ENCODE assay signal across 16 cellular contexts in genomic region chr4:102799816-102800215, GRCh38. TPM values are rescaled to one million over a fixed set of nuclear protein-coding genes. Genes with fewer than 3 reads are reported as not detected.
A peak's percentile ranks its signal among the peaks of the same experiment; 100 is the strongest.
DNase-seq lines count a peak whose midpoint lies in the region; ATAC-seq and TF ChIP-seq lines count a peak whose summit lies in the region.
"Had no signal": no experiment of that assay in that cellular context is flagged by ENCODE, and none has a peak within 500 bp of the region (broad histone marks: within the 10 kb centered on the region; RNA-seq: fewer than 3 reads in every experiment).

No MANE protein-coding gene starts in this region.

- H3K27me3 Mint-ChIP-seq in activated naive CD8-positive, alpha-beta T cell = no peaks in the 10 kb centered on the region
- H3K27me3 Mint-ChIP-seq in activated naive CD8-positive, alpha-beta T cell treated with anti-CD3 and anti-CD28 coated beads, Interleukin-2, amount 50 U/mL, for 24 hours = no peaks in the 10 kb centered on the region

- no peak overlapping the region for H3K4me3 ChIP-seq in SK-N-MC
- no peak overlapping the region for H3K4me3 ChIP-seq in smooth muscle cell

- 100% methylated on average over 2 of the region's 2 CpGs for WGBS in smooth muscle cell (ENCODE audit: low lambda C conversion rate)

- no peak overlapping the region for H3K4me3 Mint-ChIP-seq in activated naive CD8-positive, alpha-beta T cell
- H3K4me3 Mint-ChIP-seq in activated naive CD8-positive, alpha-beta T cell treated with anti-CD3 and anti-CD28 coated beads, Interleukin-2, amount 50 U/mL, for 24 hours = no peak overlapping the region
- H3K4me3 Mint-ChIP-seq: CD14-positive monocyte had no signal

- H3K9ac ChIP-seq in SK-N-MC (ENCODE audit: insufficient read length) (no peak overlapping the region), smooth muscle cell (ENCODE audit: low read depth) (no peak overlapping the region)

- H3F3A ChIP-seq in smooth muscle cell (ENCODE audit: low read depth) = peaks cover 48% of the 10 kb centered on the region

- no peak for DNase-seq in activated naive CD8-positive, alpha-beta T cell treated with anti-CD3 and anti-CD28 coated beads, Interleukin-2, amount 50 U/mL, for 24 hours
- DNase-seq in SK-N-MC (ENCODE audit: low read depth, low spot score) (no peak), fibroblast of the conjunctiva (ENCODE audit: low read depth) (peak; percentile 48), smooth muscle cell (lab: John Stamatoyannopoulos, UW; ENCODE audit: unreplicated experiment) (no peak), glomerular visceral epithelial cell (ENCODE audit: extremely low spot score) (no peak), DMS53 (lab: John Stamatoyannopoulos, UW) (no peak)
- DNase-seq: 8988T, GDM1, NCI-H1436 treated with DMSO at 0.1 percent for 48 hours, NCI-H774 had no signal

- ATAC-seq in activated naive CD8-positive, alpha-beta T cell treated with anti-CD3 and anti-CD28 coated beads, Interleukin-2, amount 50 U/mL, for 24 hours = no peak
- ATAC-seq in HG03460 (IDR thresholded peaks at IDR 0.05; ENCODE audit: unreplicated experiment) = no peak
- ATAC-seq: HCT116, Panc1, Right ventricle myocardium inferior had no signal

- no peaks in the 10 kb centered on the region for H3K27me3 ChIP-seq in smooth muscle cell (ENCODE audit: low read depth)

- peaks cover 35% of the 10 kb centered on the region for H3K4me1 Mint-ChIP-seq in activated naive CD8-positive, alpha-beta T cell (ENCODE audit: low read depth)
- H3K4me1 Mint-ChIP-seq in activated naive CD8-positive, alpha-beta T cell treated with anti-CD3 and anti-CD28 coated beads, Interleukin-2, amount 50 U/mL, for 24 hours = peaks cover 36% of the 10 kb centered on the region
- H3K4me1 Mint-ChIP-seq: CD14-positive monocyte had no signal

- H3K9me3 Mint-ChIP-seq in activated naive CD8-positive, alpha-beta T cell (ENCODE audit: low read depth) = no peaks in the 10 kb centered on the region
- peaks cover 7% of the 10 kb centered on the region for H3K9me3 Mint-ChIP-seq in activated naive CD8-positive, alpha-beta T cell treated with anti-CD3 and anti-CD28 coated beads, Interleukin-2, amount 50 U/mL, for 24 hours
- H3K9me3 Mint-ChIP-seq: CD14-positive monocyte had no signal

- TF ChIP-seq CTCF in smooth muscle cell (IDR thresholded peaks at IDR 0.05; ENCODE audit: borderline replicate concordance, insufficient read depth, poor library complexity, severe bottlenecking) = no peak

- peaks cover 19% of the 10 kb centered on the region for H3K36me3 Mint-ChIP-seq in activated naive CD8-positive, alpha-beta T cell
- peaks cover 81% of the 10 kb centered on the region for H3K36me3 Mint-ChIP-seq in activated naive CD8-positive, alpha-beta T cell treated with anti-CD3 and anti-CD28 coated beads, Interleukin-2, amount 50 U/mL, for 24 hours (ENCODE audit: low read depth)

- peaks cover 98% of the 10 kb centered on the region for H4K20me1 ChIP-seq in smooth muscle cell (ENCODE audit: low read depth)

- no peaks in the 10 kb centered on the region for H3K4me1 ChIP-seq in smooth muscle cell (ENCODE audit: low read depth)

- no peaks in the 10 kb centered on the region for H3K9me3 ChIP-seq in SK-N-MC (ENCODE audit: low read depth, low read length)
- no peaks in the 10 kb centered on the region for H3K9me3 ChIP-seq in smooth muscle cell (replicated peaks; ENCODE audit: low read depth)

- peak overlapping the region; percentile 34 for H3K27ac Mint-ChIP-seq in activated naive CD8-positive, alpha-beta T cell
- no peak overlapping the region for H3K27ac Mint-ChIP-seq in activated naive CD8-positive, alpha-beta T cell treated with anti-CD3 and anti-CD28 coated beads, Interleukin-2, amount 50 U/mL, for 24 hours
- H3K27ac Mint-ChIP-seq: CD14-positive monocyte had no signal

- peaks cover 98% of the 10 kb centered on the region for H3K36me3 ChIP-seq in SK-N-MC (ENCODE audit: insufficient read depth, low read length)
- peaks cover 46% of the 10 kb centered on the region for H3K36me3 ChIP-seq in smooth muscle cell (ENCODE audit: low read depth)

- H3K27ac ChIP-seq in SK-N-MC (0 out of 2 replicates have a peak overlapping the region, but pooled peaks have one; percentile 28), smooth muscle cell (ENCODE audit: low read depth) (peak overlapping the region; percentile 50)

- H3K4me2 ChIP-seq in smooth muscle cell = no peak overlapping the region

- H3K79me2 ChIP-seq in smooth muscle cell (ENCODE audit: low read depth) = peaks cover 89% of the 10 kb centered on the region

- H2AFZ ChIP-seq in smooth muscle cell (ENCODE audit: low read depth) = no peak overlapping the region

RNA-seq across cellular contexts. Expression of gene UBE2D3, which starts 27.5 kb away (rescaled TPM):
- total RNA-seq in smooth muscle cell = 680 and 703 TPM in 2 replicates
- 305 and 322 TPM in 2 replicates for polyA plus RNA-seq in smooth muscle cell

RNA-seq across cellular contexts. Expression of gene MANBA, which starts 39.0 kb away (rescaled TPM):
- 99.9 and 137 TPM in 2 replicates for total RNA-seq in smooth muscle cell
- polyA plus RNA-seq in smooth muscle cell = 54.0 and 58.1 TPM in 2 replicates
